8 cellular contexts compared by ENCODE assay signal in genomic region chr1:2132222-2133038, GRCh38.
DNase-seq lines count a peak whose midpoint lies in the region; ATAC-seq, FAIRE-seq and TF ChIP-seq lines count a peak whose summit lies in the region.

No MANE protein-coding gene starts in this region.

- H3K4me1 ChIP-seq in GM12878 (ENCODE audit: control insufficient read depth, insufficient read depth, low read length) (peaks cover 5% of the 10 kb centered on the region), small intestine (ENCODE audit: control insufficient read depth in 2 of 2, insufficient read depth in 1 of 2, low read depth in 1 of 2, low read length in 1 of 2) (peaks cover 0 to 7% of the 10 kb centered on the region in 2 donors)

- RAD21 ChIA-PET in GM12878 (lab: Charles Lee; ENCODE audit: unreplicated experiment): no interaction called here

- peak; percentile 31 for DNase-seq in GM04504 (ENCODE audit: low read depth)
- DNase-seq in NCI-H1105 treated with DMSO at 0.1 percent for 48 hours (lab: John Stamatoyannopoulos, UW): peak; percentile 46
- no peak for DNase-seq in GM12878 (ENCODE audit: low read depth, low spot score)
- no peak for DNase-seq in small intestine
- no peak for DNase-seq in GM19239 (ENCODE audit: insufficient read length, low spot score)
- DNase-seq in NCI-H1048 (lab: John Stamatoyannopoulos, UW): no peak

- H3K36me3 ChIP-seq in GM12878 (ENCODE audit: control insufficient read depth in 2 of 2, insufficient read depth in 2 of 2, low read length in 1 of 2): no peaks in the 10 kb centered on the region
- no peaks in the 10 kb centered on the region for H3K36me3 ChIP-seq in small intestine (ENCODE audit: control insufficient read depth in 2 of 2, insufficient read depth in 2 of 2, low read length in 2 of 2)

- SMC1A ChIA-PET in GM12878 (lab: Charles Lee; ENCODE audit: uncharacterized antibody, unreplicated experiment): no interaction called here

- POLR2A ChIA-PET in GM12878 (lab: Charles Lee): no interaction called here

- 30% methylated on average over 40 of the region's 40 CpGs for WGBS in GM12878 (ENCODE audit: insufficient coverage, insufficient replicate concordance, low lambda C conversion rate, missing lambda C conversion rate)
- WGBS in small intestine, 3 donors: 38 to 53% (median 51%) methylated on average over 40 of the region's 40 CpGs

- H3K27me3 ChIP-seq in GM12878 (replicated peaks in 1 of 2; ENCODE audit: control insufficient read depth in 2 of 2, insufficient read depth in 2 of 2, low read length in 1 of 2) (no peaks in the 10 kb centered on the region), small intestine (ENCODE audit: control insufficient read depth in 2 of 2, insufficient read depth in 2 of 2, low read length in 2 of 2) (no peaks in the 10 kb centered on the region)

- H3K4me3 ChIP-seq in GM12878 (peak overlapping the region; percentile 14; the same call in 1 of the 2 replicates), iPS-18c (ENCODE audit: insufficient read depth, low read depth, low read length) (peak overlapping the region; percentile 15), small intestine (ENCODE audit: low read depth in 1 of 2, low read length in 2 of 2) (peak overlapping the region in 1 of 2 donors; percentile 40)

- no peak for TF ChIP-seq POLR2A in GM12878 (IDR thresholded peaks at IDR 0.05; ENCODE audit: low read depth, low read length)

- no peaks in the 10 kb centered on the region for H3K79me2 ChIP-seq in GM12878 (ENCODE audit: control insufficient read depth, insufficient read depth, low read length)

- H3K27ac ChIP-seq in GM12878 (ENCODE audit: control insufficient read depth, insufficient read depth) (no peak overlapping the region), small intestine (ENCODE audit: low read depth in 1 of 2, low read length in 1 of 2) (peak overlapping the region; percentile 61 to 93)

- ATAC-seq in GM12878 (no peak), esophagus mucosa (no peak)

- H3K9me3 ChIP-seq in GM12878 (replicated peaks; ENCODE audit: control insufficient read depth, insufficient read depth, low read length) (no peaks in the 10 kb centered on the region), iPS-18c (ENCODE audit: control insufficient read depth, insufficient read depth, low read length) (no peaks in the 10 kb centered on the region), small intestine (ENCODE audit: control insufficient read depth, low read depth) (no peaks in the 10 kb centered on the region)

- FAIRE-seq in GM12878 (lab: Jason Lieb, UNC): no peak
- FAIRE-seq in small intestine (lab: Jason Lieb, UNC): no peak
- no peak for FAIRE-seq in GM19239 (lab: Jason Lieb, UNC)

- no peak overlapping the region for H3K9ac ChIP-seq in GM12878 (ENCODE audit: control insufficient read depth, insufficient read depth, low read length)

- TF ChIP-seq CTCF in GM12878 (IDR thresholded peaks at IDR 0.05 in 2 of 3, conservative IDR thresholded peaks at IDR 0.05 in 1 of 3; ENCODE audit: control insufficient read depth in 2 of 3, extremely low read depth in 1 of 3, insufficient read depth in 1 of 3, low read depth in 3 of 3, low read length in 3 of 3): peak in 1 of 3 experiments; percentile 14; a peak in 1 of 6 replicates

- CTCF ChIA-PET in GM12878 (lab: Yijun Ruan, JAX): interaction anchor here (1.4 kb wide), 1 partner anchor 62 kb away, joined by 3 read pairs; the partner anchor contains the start of gene FAAP20

- peak overlapping the region; percentile 72 for H2AFZ ChIP-seq in GM12878 (ENCODE audit: control insufficient read depth, low read depth, low read length)

- BruUV-seq in GM12878 (replicated peaks; lab: Mats Ljungman, UMichigan): no TSS peak

- no peak for TF ChIP-seq EP300 in GM12878 (IDR thresholded peaks at IDR 0.05; ENCODE audit: borderline replicate concordance in 1 of 2, control insufficient read depth in 1 of 2, low read depth in 2 of 2, low read length in 2 of 2)

- peak overlapping the region; percentile 89 for H3K4me2 ChIP-seq in GM12878 (ENCODE audit: control insufficient read depth, insufficient read depth)

- intact Hi-C loops in GM12878 (cut with micrococcal nuclease; ENCODE audit: unreplicated experiment): no loop called here

- in situ Hi-C loops in GM12878 (cut with MboI): no loop called here

- TF ChIP-seq RAD21 in GM12878 (IDR thresholded peaks at IDR 0.05; ENCODE audit: insufficient read depth, low read depth, low read length): no peak

- no peaks in the 10 kb centered on the region for H4K20me1 ChIP-seq in GM12878 (ENCODE audit: control insufficient read depth, insufficient read depth)

TF ChIP-seq in GM12878, 131 proteins besides CTCF, POLR2A, EP300 and RAD21:
- TF ChIP-seq ZNF24 (IDR thresholded peaks at IDR 0.05) (no peak), SIX5 (IDR thresholded peaks at IDR 0.05; ENCODE audit: low read depth, low read length, severe bottlenecking) (no peak), ZBTB33 (IDR thresholded peaks at IDR 0.05) (no peak), ATF7 (IDR thresholded peaks at IDR 0.05; ENCODE audit: low read depth) (no peak), RELA (IDR thresholded peaks at IDR 0.05; ENCODE audit: borderline replicate concordance, partially characterized antibody) (no peak), BMI1 (IDR thresholded peaks at IDR 0.05; ENCODE audit: borderline replicate concordance) (no peak)
- TF ChIP-seq, protein P1, sequence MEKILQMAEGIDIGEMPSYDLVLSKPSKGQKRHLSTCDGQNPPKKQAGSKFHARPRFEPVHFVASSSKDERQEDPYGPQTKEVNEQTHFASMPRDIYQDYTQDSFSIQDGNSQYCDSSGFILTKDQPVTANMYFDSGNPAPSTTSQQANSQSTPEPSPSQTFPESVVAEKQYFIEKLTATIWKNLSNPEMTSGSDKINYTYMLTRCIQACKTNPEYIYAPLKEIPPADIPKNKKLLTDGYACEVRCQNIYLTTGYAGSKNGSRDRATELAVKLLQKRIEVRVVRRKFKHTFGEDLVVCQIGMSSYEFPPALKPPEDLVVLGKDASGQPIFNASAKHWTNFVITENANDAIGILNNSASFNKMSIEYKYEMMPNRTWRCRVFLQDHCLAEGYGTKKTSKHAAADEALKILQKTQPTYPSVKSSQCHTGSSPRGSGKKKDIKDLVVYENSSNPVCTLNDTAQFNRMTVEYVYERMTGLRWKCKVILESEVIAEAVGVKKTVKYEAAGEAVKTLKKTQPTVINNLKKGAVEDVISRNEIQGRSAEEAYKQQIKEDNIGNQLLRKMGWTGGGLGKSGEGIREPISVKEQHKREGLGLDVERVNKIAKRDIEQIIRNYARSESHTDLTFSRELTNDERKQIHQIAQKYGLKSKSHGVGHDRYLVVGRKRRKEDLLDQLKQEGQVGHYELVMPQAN (conservative IDR thresholded peaks at IDR 0.05): no peak

Comparison
In these comparisons a context has a peak if more than half of its experiments do, and no peak if none do; other contexts are left out.
1. DNase-seq: peak in GM04504 (single experiment) and NCI-H1105 treated with DMSO at 0.1 percent for 48 hours (single experiment); none in GM12878 (single experiment), small intestine (single experiment), GM19239 (single experiment) and NCI-H1048 (single experiment).